Comparison of ENCODE assay signal across 8 cellular contexts in genomic region chr10:61903991-61904350, GRCh38. TPM values are rescaled to one million over a fixed set of nuclear protein-coding genes. Genes with fewer than 3 reads are reported as not detected.
DNase-seq lines count a peak whose midpoint lies in the region; ATAC-seq and TF ChIP-seq lines count a peak whose summit lies in the region.

No MANE protein-coding gene starts in this region.

- H3K4me1 Mint-ChIP-seq in Caco-2 (ENCODE audit: low read depth, unreplicated experiment), result peaks cover 31% of the 10 kb centered on the region
- H3K4me1 Mint-ChIP-seq in nephron progenitor cell, result peaks cover 33% of the 10 kb centered on the region

- H3K36me3 Mint-ChIP-seq in Caco-2 (ENCODE audit: insufficient read depth, unreplicated experiment), result peaks cover 86% of the 10 kb centered on the region
- peaks cover 9% of the 10 kb centered on the region for H3K36me3 Mint-ChIP-seq in nephron progenitor cell (ENCODE audit: low read depth)

- H3K27ac Mint-ChIP-seq in Caco-2 (ENCODE audit: unreplicated experiment) (peak overlapping the region; percentile 99), nephron progenitor cell (no peak overlapping the region)

- DNase-seq in Caco-2 (no peak), NCI-H2196 (lab: John Stamatoyannopoulos, UW; ENCODE audit: unreplicated experiment) (peak; percentile 41), nephron progenitor cell (no peak), posterior cingulate gyrus (no peak), NCI-H128 (lab: John Stamatoyannopoulos, UW; ENCODE audit: unreplicated experiment) (no peak)

- H3K4me3 Mint-ChIP-seq in Caco-2 (ENCODE audit: unreplicated experiment), result peak overlapping the region; percentile 89
- peak overlapping the region; percentile 97 for H3K4me3 Mint-ChIP-seq in nephron progenitor cell

- H3K27ac ChIP-seq in duodenal mucosa (ENCODE audit: low read depth, low read length), result peak overlapping the region; percentile 96

- peak overlapping the region; percentile 97 for H3K4me3 ChIP-seq in Caco-2 (ENCODE audit: low read depth, low read length)
- H3K4me3 ChIP-seq in duodenal mucosa (ENCODE audit: low read depth in 1 of 2, low read length in 2 of 2), result peak overlapping the region; percentile 82 to 98

- H3K4me1 ChIP-seq in Caco-2, result peaks cover 51% of the 10 kb centered on the region
- H3K4me1 ChIP-seq in duodenal mucosa (ENCODE audit: control insufficient read depth in 1 of 2, insufficient read depth in 2 of 2, low read length in 2 of 2), result peaks cover 33 to 34% of the 10 kb centered on the region in 2 donors

- CTCF ChIA-PET in Caco-2 (lab: Charles Lee), result interaction anchor here (0.6 to 2.4 kb wide), 11 partner anchors 30 to 1103 kb away, joined by 3 to 16 read pairs (median 4); no protein-coding TSS in a partner anchor

- H3K9me3 ChIP-seq in Caco-2 (no peaks in the 10 kb centered on the region), duodenal mucosa (ENCODE audit: control insufficient read depth in 1 of 2, low read length in 2 of 2) (no peaks in the 10 kb centered on the region)

- BruUV-seq in Caco-2 (replicated peaks; lab: Mats Ljungman, UMichigan), result no TSS peak

- TF ChIP-seq CTCF in Caco-2 (IDR thresholded peaks at IDR 0.05; ENCODE audit: insufficient read depth in 1 of 2, low read depth in 1 of 2, low read length in 1 of 2, severe bottlenecking in 1 of 2, unreplicated experiment in 1 of 2) (peak in 1 of 2 experiments; percentile 32), nephron progenitor cell (IDR thresholded peaks at IDR 0.05) (no peak)

- peaks cover 6% of the 10 kb centered on the region; the same call in 1 of the 2 replicates for H3K36me3 ChIP-seq in Caco-2 (ENCODE audit: control insufficient read depth, insufficient read depth, low read length)
- no peaks in the 10 kb centered on the region for H3K36me3 ChIP-seq in duodenal mucosa (ENCODE audit: control insufficient read depth in 1 of 2, insufficient read depth in 2 of 2, low read length in 2 of 2)

- no peaks in the 10 kb centered on the region for H3K9me3 Mint-ChIP-seq in Caco-2 (ENCODE audit: unreplicated experiment)
- no peaks in the 10 kb centered on the region for H3K9me3 Mint-ChIP-seq in nephron progenitor cell

- no peak for ATAC-seq in HG02798 (IDR thresholded peaks at IDR 0.05; ENCODE audit: poor library complexity, unreplicated experiment)
- ATAC-seq in HG03354 (IDR thresholded peaks at IDR 0.05; ENCODE audit: poor library complexity, severe bottlenecking, unreplicated experiment), result no peak

- no peaks in the 10 kb centered on the region for H3K27me3 ChIP-seq in Caco-2 (replicated peaks; ENCODE audit: control insufficient read depth, insufficient read depth, low read length)
- H3K27me3 ChIP-seq in duodenal mucosa (ENCODE audit: control insufficient read depth in 1 of 2, insufficient read depth in 2 of 2, low read length in 2 of 2), result no peaks in the 10 kb centered on the region

- H3K9ac ChIP-seq in duodenal mucosa (ENCODE audit: low read depth in 1 of 2, low read length in 2 of 2), result peak overlapping the region; percentile 25 to 99

- POLR2A ChIA-PET in Caco-2 (lab: Charles Lee), result interaction anchor here (0.6 to 2.1 kb wide), 9 partner anchors 13 to 1125 kb away, joined by 3 to 12 read pairs (median 6); no protein-coding TSS in a partner anchor

- H3K27me3 Mint-ChIP-seq in Caco-2 (ENCODE audit: insufficient read depth, unreplicated experiment) (no peaks in the 10 kb centered on the region), nephron progenitor cell (ENCODE audit: low read depth, poor library complexity) (peaks cover 10% of the 10 kb centered on the region)

- intact Hi-C loops in Caco-2 (cut with micrococcal nuclease; ENCODE audit: unreplicated experiment), result loop anchor here (1.0 to 2.0 kb wide), 8 partner anchors 33 to 341 kb away; no protein-coding TSS in a partner anchor
- intact Hi-C loops in posterior cingulate gyrus (cut with DNase I), result loop anchor here (5.0 kb wide), 1 partner anchor 138 kb away; no protein-coding TSS in a partner anchor

RNA-seq across cellular contexts. Expression of gene ARID5B, which starts 2.5 kb away (rescaled TPM):
- 168 and 169 TPM in 2 replicates for total RNA-seq in Caco-2 (2022)
